Comparison of ENCODE assay signal across 8 cellular contexts in the genomic region with DNA sequence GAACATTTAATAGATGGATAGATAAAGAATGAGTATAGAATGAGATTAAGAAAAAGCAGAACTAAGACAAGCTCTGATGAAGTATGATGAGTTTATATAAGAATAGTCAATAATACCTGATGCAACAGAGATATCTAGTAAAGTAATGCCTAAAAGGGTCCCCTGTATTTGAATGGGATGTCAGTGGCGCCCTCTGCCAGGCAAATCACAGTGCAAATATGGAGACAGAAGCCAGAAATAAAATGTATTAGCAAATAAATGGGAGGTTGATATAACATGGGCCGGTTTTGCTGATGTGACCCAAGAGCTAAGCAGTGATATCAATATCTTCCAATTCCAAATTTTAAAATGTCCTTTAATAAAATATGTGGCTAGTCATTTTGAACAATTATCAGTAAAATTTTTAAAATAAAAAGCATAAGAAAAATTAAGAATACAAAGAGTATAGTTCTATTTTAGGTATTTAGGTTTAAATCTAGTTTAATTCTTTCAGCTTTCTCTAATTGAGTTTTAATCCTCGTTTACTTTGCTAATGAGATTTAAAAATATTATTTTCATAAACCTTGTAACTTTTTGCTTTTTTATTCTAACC.
DNase-seq lines count a peak whose midpoint lies in the region; ATAC-seq and TF ChIP-seq lines count a peak whose summit lies in the region.

No MANE protein-coding gene starts in this region.

- H3K27me3 ChIP-seq in PC-3 (ENCODE audit: low read length) (no peaks in the 10 kb centered on the region), kidney epithelial cell (ENCODE audit: control insufficient read depth, insufficient read depth, low read length) (no peaks in the 10 kb centered on the region)

- intact Hi-C loops in PC-3 (cut with micrococcal nuclease): loop anchor here (1.0 kb wide), 4 partner anchors 23 to 86 kb away; a partner anchor contains a TSS

- H3K36me3 ChIP-seq in PC-3 (ENCODE audit: low read depth, low read length) (peaks cover 23% of the 10 kb centered on the region), kidney epithelial cell (ENCODE audit: control insufficient read depth, insufficient read depth, low read length) (no peaks in the 10 kb centered on the region)

- peak; percentile 91 for ATAC-seq in PC-3
- no peak for ATAC-seq in HG02970 (IDR thresholded peaks at IDR 0.05; ENCODE audit: low FRiP score, unreplicated experiment)
- ATAC-seq in HG02763 (IDR thresholded peaks at IDR 0.05; ENCODE audit: unreplicated experiment): no peak

- TF ChIP-seq CTCF in PC-3 (conservative IDR thresholded peaks at IDR 0.05; ENCODE audit: low read depth, low read length): peak; percentile 100; the same call in 1 of the 2 replicates
- peak; percentile 67 for TF ChIP-seq CTCF in kidney epithelial cell (IDR thresholded peaks at IDR 0.05; ENCODE audit: insufficient read depth, low read length, poor library complexity, severe bottlenecking)

- H3K9me2 ChIP-seq in PC-3 (replicated peaks; ENCODE audit: low read length): no peaks in the 10 kb centered on the region

- H3K4me3 ChIP-seq in PC-3 (ENCODE audit: low read length) (no peak overlapping the region), kidney epithelial cell (ENCODE audit: low read depth, low read length) (no peak overlapping the region)

- POLR2A ChIA-PET in PC-3 (lab: Charles Lee; ENCODE audit: unreplicated experiment): interaction anchor here (0.6 to 0.7 kb wide), 3 partner anchors 10 to 35 kb away, joined by 3 to 5 read pairs (median 4); no protein-coding TSS in a partner anchor

- H3K27ac ChIP-seq in PC-3 (ENCODE audit: low read length): no peak overlapping the region

- CTCF ChIA-PET in PC-3 (lab: Charles Lee): interaction anchor here (0.5 to 1.9 kb wide), 14 partner anchors 10 to 106 kb away, joined by 3 to 10 read pairs (median 4); a partner anchor contains a TSS

- no peak overlapping the region for H3K9ac ChIP-seq in PC-3 (ENCODE audit: low read length)

- no peak overlapping the region for H3K4me2 ChIP-seq in PC-3 (ENCODE audit: low read length)

- H3F3A ChIP-seq in PC-3 (ENCODE audit: low read length, unreplicated experiment): peaks cover 3% of the 10 kb centered on the region

- H2AFZ ChIP-seq in PC-3 (ENCODE audit: low read length): no peak overlapping the region

- DNase-seq in stimulated activated naive CD4-positive, alpha-beta T cell (lab: John Stamatoyannopoulos, UW): peak in 5 of 6 experiments; percentile 9 to 56 (median 31)
- no peak for DNase-seq in stimulated activated naive CD4-positive, alpha-beta T cell treated with Interleukin-2 at 50 U/mL for 16 hours (lab: John Stamatoyannopoulos, UW)
- peak; percentile 95 for DNase-seq in PC-3
- DNase-seq in amniotic epithelial cell (ENCODE audit: low read depth): peak; percentile 39
- DNase-seq in kidney epithelial cell (ENCODE audit: low read depth): no peak
- no peak for DNase-seq in occipital lobe (lab: John Stamatoyannopoulos, UW)

- peaks cover 76% of the 10 kb centered on the region for H3K79me2 ChIP-seq in PC-3 (ENCODE audit: low read length)

- no peaks in the 10 kb centered on the region for H3K4me1 ChIP-seq in PC-3 (ENCODE audit: insufficient read depth, low read length)

- no TSS peak for BruUV-seq in PC-3 (replicated peaks; lab: Mats Ljungman, UMichigan)

- peaks cover 35% of the 10 kb centered on the region for H4K20me1 ChIP-seq in PC-3 (ENCODE audit: low read length)

- no peaks in the 10 kb centered on the region for H3K9me3 ChIP-seq in PC-3 (ENCODE audit: low read length)

Comparison
In these comparisons a context has a peak if more than half of its experiments do, and no peak if none do; other contexts are left out.
1. DNase-seq: peak in stimulated activated naive CD4-positive, alpha-beta T cell (5 of 6), PC-3 (single experiment) and amniotic epithelial cell (single experiment); none in stimulated activated naive CD4-positive, alpha-beta T cell treated with Interleukin-2 at 50 U/mL for 16 hours (single experiment), kidney epithelial cell (single experiment) and occipital lobe (single experiment).